In genomic region chr6:89044988-89045387, GRCh38 we compare ENCODE assay signal across 16 cellular contexts. TPM values are rescaled to one million over a fixed set of nuclear protein-coding genes. Genes with fewer than 3 reads are reported as not detected.
DNase-seq lines count a peak whose midpoint lies in the region; ATAC-seq, FAIRE-seq and TF ChIP-seq lines count a peak whose summit lies in the region.
"Had no signal": no experiment of that assay in that cellular context is flagged by ENCODE, and none has a peak within 500 bp of the region (broad histone marks: within the 10 kb centered on the region; RNA-seq: fewer than 3 reads in every experiment).

No MANE protein-coding gene starts in this region.

- no peak overlapping the region for H4K8ac ChIP-seq in mesendoderm (ENCODE audit: low read depth, low read length)

- H3K56ac ChIP-seq in mesendoderm (ENCODE audit: low read length): no peak overlapping the region

- H3K36me3 ChIP-seq in GM12878 (ENCODE audit: control insufficient read depth in 2 of 2, insufficient read depth in 2 of 2, low read length in 1 of 2) (no peaks in the 10 kb centered on the region), mesendoderm (ENCODE audit: control insufficient read depth, insufficient read depth, low read length) (no peaks in the 10 kb centered on the region), upper lobe of left lung (no peaks in the 10 kb centered on the region)
- H3K36me3 ChIP-seq: suprapubic skin had no signal

- POLR2A ChIA-PET in GM12878 (lab: Charles Lee): no interaction called here

- no peaks in the 10 kb centered on the region for H3K79me1 ChIP-seq in mesendoderm (ENCODE audit: low read length)

- H3K27me3 ChIP-seq in GM12878 (replicated peaks in 1 of 2; ENCODE audit: control insufficient read depth in 2 of 2, insufficient read depth in 2 of 2, low read length in 1 of 2) (no peaks in the 10 kb centered on the region), mesendoderm (ENCODE audit: insufficient read depth, low read length, poor library complexity) (no peaks in the 10 kb centered on the region), upper lobe of left lung (no peaks in the 10 kb centered on the region)
- H3K27me3 ChIP-seq: suprapubic skin had no signal

- no peak for TF ChIP-seq RAD21 in GM12878 (IDR thresholded peaks at IDR 0.05; ENCODE audit: insufficient read depth, low read depth, low read length)

- H3K27ac ChIP-seq in GM12878 (ENCODE audit: control insufficient read depth, insufficient read depth) (no peak overlapping the region), mesendoderm (ENCODE audit: low read depth, low read length) (no peak overlapping the region), upper lobe of left lung (peak overlapping the region in 3 of 4 donors; percentile 17 to 44 (median 27))
- H3K27ac ChIP-seq: suprapubic skin had no signal

- ATAC-seq in Right ventricle myocardium inferior (peak; percentile 86), GM12878 (no peak; the same call in 1 of the 3 replicates), upper lobe of left lung (ENCODE audit: low FRiP score in 2 of 2) (peak; percentile 64 to 83), GM21717 (IDR thresholded peaks at IDR 0.05; ENCODE audit: unreplicated experiment) (no peak)

- H2AK5ac ChIP-seq in mesendoderm (ENCODE audit: low read length): no peak overlapping the region

- SMC1A ChIA-PET in GM12878 (lab: Charles Lee; ENCODE audit: uncharacterized antibody, unreplicated experiment): no interaction called here

- H3K9ac ChIP-seq in GM12878 (ENCODE audit: control insufficient read depth, insufficient read depth, low read length) (no peak overlapping the region), mesendoderm (ENCODE audit: low read length) (no peak overlapping the region)

- no peak overlapping the region for H2BK120ac ChIP-seq in mesendoderm (ENCODE audit: low read depth, low read length)

- H2BK15ac ChIP-seq in mesendoderm (replicated peaks; ENCODE audit: low read depth): no peak overlapping the region

- CTCF ChIA-PET in GM12878 (lab: Yijun Ruan, JAX): no interaction called here

- peak; percentile 74 for DNase-seq in Right ventricle myocardium inferior (ENCODE audit: missing footprints)
- no peak for DNase-seq in cardiac septum (ENCODE audit: low spot score)
- DNase-seq in GM12878 (ENCODE audit: low read depth, low spot score): no peak
- DNase-seq in mesendoderm: peak; percentile 28
- DNase-seq in upper lobe of left lung: peak; percentile 25 to 54
- no peak for DNase-seq in mucosa of gallbladder (ENCODE audit: low spot score)
- DNase-seq in GM10266 (ENCODE audit: extremely low spot score): no peak
- DNase-seq: 8988T; activated naive CD4-positive, alpha-beta T cell treated with anti-CD3 and anti-CD28 coated beads, Interleukin-2, amount 50 U/mL, for 16 hours; kidney glomerular epithelial cell; NCI-H774; SHP77 had no signal

- no peaks in the 10 kb centered on the region for H4K20me1 ChIP-seq in GM12878 (ENCODE audit: control insufficient read depth, insufficient read depth)

- H3K79me2 ChIP-seq in GM12878 (ENCODE audit: control insufficient read depth, insufficient read depth, low read length): no peaks in the 10 kb centered on the region
- no peaks in the 10 kb centered on the region for H3K79me2 ChIP-seq in mesendoderm (ENCODE audit: control insufficient read depth, insufficient read depth, low read length)

- peaks cover 5% of the 10 kb centered on the region; the same call in 1 of the 2 replicates for H3K4me1 ChIP-seq in GM12878 (ENCODE audit: control insufficient read depth, insufficient read depth, low read length)
- no peaks in the 10 kb centered on the region for H3K4me1 ChIP-seq in mesendoderm (ENCODE audit: control insufficient read depth, low read depth, low read length)
- peaks cover under 1 to 9% (median 4%) of the 10 kb centered on the region in 4 donors for H3K4me1 ChIP-seq in upper lobe of left lung

- no peak for FAIRE-seq in GM12878 (lab: Jason Lieb, UNC)
- FAIRE-seq: endothelial cell of umbilical vein had no signal

- H3K9me3 ChIP-seq in GM12878 (replicated peaks; ENCODE audit: control insufficient read depth, insufficient read depth, low read length): no peaks in the 10 kb centered on the region
- no peaks in the 10 kb centered on the region for H3K9me3 ChIP-seq in upper lobe of left lung
- H3K9me3 ChIP-seq: suprapubic skin had no signal

- RAD21 ChIA-PET in GM12878 (lab: Charles Lee; ENCODE audit: unreplicated experiment): no interaction called here

- TF ChIP-seq CTCF in GM12878 (IDR thresholded peaks at IDR 0.05 in 2 of 3, conservative IDR thresholded peaks at IDR 0.05 in 1 of 3; ENCODE audit: control insufficient read depth in 2 of 3, extremely low read depth in 1 of 3, insufficient read depth in 1 of 3, low read depth in 3 of 3, low read length in 3 of 3) (no peak), upper lobe of left lung (IDR thresholded peaks at IDR 0.05) (no peak), GM10266 (IDR thresholded peaks at IDR 0.05; ENCODE audit: control insufficient read depth, insufficient read depth, low read depth, missing control alignments) (no peak)

- TF ChIP-seq EP300 in GM12878 (IDR thresholded peaks at IDR 0.05; ENCODE audit: borderline replicate concordance in 1 of 2, control insufficient read depth in 1 of 2, low read depth in 2 of 2, low read length in 2 of 2): no peak
- no peak for TF ChIP-seq EP300 in upper lobe of left lung (IDR thresholded peaks at IDR 0.05)

- H2BK5ac ChIP-seq in mesendoderm (ENCODE audit: low read length): no peak overlapping the region

- 29% methylated on average over 5 of the region's 5 CpGs for WGBS in GM12878 (ENCODE audit: insufficient coverage, insufficient replicate concordance, low lambda C conversion rate, missing lambda C conversion rate)
- WGBS in mesendoderm (ENCODE audit: extremely low coverage, insufficient coverage, low lambda C conversion rate): no CpG with 5 or more reads among the region's 5 CpGs
- WGBS in upper lobe of left lung, 2 donors: 41 to 46% methylated on average over 3 to 5 of the region's 5 CpGs

- intact Hi-C loops in Right ventricle myocardium inferior (cut with DNase I) (no loop called here), cardiac septum (cut with DNase I) (no loop called here), GM12878 (cut with micrococcal nuclease; ENCODE audit: unreplicated experiment) (no loop called here)

- no peak overlapping the region for H3K4ac ChIP-seq in mesendoderm (ENCODE audit: low read depth, low read length)

- BruUV-seq in GM12878 (replicated peaks; lab: Mats Ljungman, UMichigan): no TSS peak

- H3K4me2 ChIP-seq in GM12878 (ENCODE audit: control insufficient read depth, insufficient read depth) (no peak overlapping the region), mesendoderm (ENCODE audit: low read length) (no peak overlapping the region)

- H3K23ac ChIP-seq in mesendoderm (ENCODE audit: low read length): no peak overlapping the region

- TF ChIP-seq POLR2A in GM12878 (IDR thresholded peaks at IDR 0.05; ENCODE audit: low read depth, low read length): no peak
- no peak for TF ChIP-seq POLR2A in upper lobe of left lung (IDR thresholded peaks at IDR 0.05)

- H4K5ac ChIP-seq in mesendoderm (ENCODE audit: low read length): no peak overlapping the region

- in situ Hi-C loops in GM12878 (cut with MboI): no loop called here

- no peak overlapping the region for H3K4me3 ChIP-seq in GM12878
- H3K4me3 ChIP-seq in mesendoderm (ENCODE audit: low read length): no peak overlapping the region
- H3K4me3 ChIP-seq in upper lobe of left lung: no peak overlapping the region
- H3K4me3 ChIP-seq: skin epidermis, suprapubic skin had no signal

- H3K18ac ChIP-seq in mesendoderm (ENCODE audit: low read length): no peak overlapping the region

- peak overlapping the region; percentile 44 for H2AFZ ChIP-seq in GM12878 (ENCODE audit: control insufficient read depth, low read depth, low read length)

TF ChIP-seq in GM12878, 131 proteins besides CTCF, POLR2A, EP300 and RAD21:
- TF ChIP-seq SPI1 (IDR thresholded peaks at IDR 0.05; ENCODE audit: borderline replicate concordance, insufficient read depth, low read depth, low read length) (peak; percentile 34; the same call in 1 of the 2 replicates), TCF12 (IDR thresholded peaks at IDR 0.05; ENCODE audit: low read depth, low read length) (no peak)

RNA-seq across cellular contexts. Expression of gene PNRC1, which starts 35.6 kb away (rescaled TPM):
- total RNA-seq in Right ventricle myocardium inferior: 139 TPM
- total RNA-seq in cardiac septum: 211 TPM
- 127 and 141 TPM in 2 replicates for total RNA-seq in GM12878 (2013; cell fraction: nucleolus; rRNA removed)
- 32.0 and 33.1 TPM in 2 replicates for total RNA-seq in GM12878 (2014; rRNA removed)
- 42.9 and 43.3 TPM in 2 replicates for total RNA-seq in GM12878 (2014; rRNA removed; fragmentation: Illumina TruSeq; extraction: Trizol)
- total RNA-seq in GM12878 (2021): 66.0 and 70.8 TPM in 2 replicates
- polyA plus RNA-seq in GM12878 (2011; ENCODE audit: low read depth): 21.7 TPM
- 34.3 and 50.5 TPM in 2 replicates for polyA plus RNA-seq in GM12878 (2011; rRNA removed)
- polyA plus RNA-seq in GM12878 (2011; cell fraction: cytosol; rRNA removed): 11.3 and 16.3 TPM in 2 replicates
- polyA plus RNA-seq in GM12878 (2011; cell fraction: nucleus; rRNA removed): 40.5 and 44.6 TPM in 2 replicates
- polyA plus RNA-seq in GM12878 (2012): 67.7 and 97.5 TPM in 2 replicates
- 30.4 and 40.7 TPM in 2 replicates for polyA plus RNA-seq in GM12878 (2014; fragmentation: Illumina TruSeq; extraction: Trizol)
- 1 to 10 TPM; 7.6 to 9.5 TPM for polyA plus RNA-seq in GM12878 (2014; fragmentation: Nextera tagmentation; extraction: Ambion mirVana)
- polyA plus RNA-seq in GM12878 (2014; rRNA removed): 14.7 and 15.7 TPM in 2 replicates
- polyA plus RNA-seq in GM12878 (2016; fragmentation: Nextera tagmentation; extraction: Ambion mirVana): 10 to 100 TPM; 46.7 to 47.5 TPM
- polyA minus RNA-seq in GM12878 (2011; rRNA and poly(A)+ RNA removed): 27.1 and 33.6 TPM in 2 replicates
- 37.6 and 44.5 TPM in 2 replicates for polyA minus RNA-seq in GM12878 (2011; cell fraction: cytosol; rRNA and poly(A)+ RNA removed)
- 39.5 and 55.2 TPM in 2 replicates for polyA minus RNA-seq in GM12878 (2011; cell fraction: nucleus; rRNA and poly(A)+ RNA removed)
- polyA plus RNA-seq in mesendoderm (2013, experiment 1 of 2): 19.9 TPM
- 21.1 TPM for polyA plus RNA-seq in mesendoderm (2013, experiment 2 of 2)
- total RNA-seq in upper lobe of left lung: 100 to 1,000 TPM in 5 of 6 donors, 10 to 100 TPM in 1; 96.4 to 238 (median 167) TPM
- total RNA-seq in mucosa of gallbladder: 244 TPM

Comparison
In these comparisons a context has a peak if more than half of its experiments do, and no peak if none do; other contexts are left out.
1. DNase-seq: peak in Right ventricle myocardium inferior (single experiment), mesendoderm (single experiment) and upper lobe of left lung (2 of 2); none in cardiac septum (single experiment), GM12878 (single experiment), mucosa of gallbladder (single experiment) and GM10266 (single experiment).
2. ATAC-seq: peak in Right ventricle myocardium inferior (single experiment) and upper lobe of left lung (2 of 2); none in GM12878 (single experiment) and GM21717 (single experiment).
3. H3K27ac ChIP-seq: peak in upper lobe of left lung (3 of 4); none in GM12878 (single experiment) and mesendoderm (single experiment).